10 cellular contexts compared by ENCODE assay signal in the genomic region with DNA sequence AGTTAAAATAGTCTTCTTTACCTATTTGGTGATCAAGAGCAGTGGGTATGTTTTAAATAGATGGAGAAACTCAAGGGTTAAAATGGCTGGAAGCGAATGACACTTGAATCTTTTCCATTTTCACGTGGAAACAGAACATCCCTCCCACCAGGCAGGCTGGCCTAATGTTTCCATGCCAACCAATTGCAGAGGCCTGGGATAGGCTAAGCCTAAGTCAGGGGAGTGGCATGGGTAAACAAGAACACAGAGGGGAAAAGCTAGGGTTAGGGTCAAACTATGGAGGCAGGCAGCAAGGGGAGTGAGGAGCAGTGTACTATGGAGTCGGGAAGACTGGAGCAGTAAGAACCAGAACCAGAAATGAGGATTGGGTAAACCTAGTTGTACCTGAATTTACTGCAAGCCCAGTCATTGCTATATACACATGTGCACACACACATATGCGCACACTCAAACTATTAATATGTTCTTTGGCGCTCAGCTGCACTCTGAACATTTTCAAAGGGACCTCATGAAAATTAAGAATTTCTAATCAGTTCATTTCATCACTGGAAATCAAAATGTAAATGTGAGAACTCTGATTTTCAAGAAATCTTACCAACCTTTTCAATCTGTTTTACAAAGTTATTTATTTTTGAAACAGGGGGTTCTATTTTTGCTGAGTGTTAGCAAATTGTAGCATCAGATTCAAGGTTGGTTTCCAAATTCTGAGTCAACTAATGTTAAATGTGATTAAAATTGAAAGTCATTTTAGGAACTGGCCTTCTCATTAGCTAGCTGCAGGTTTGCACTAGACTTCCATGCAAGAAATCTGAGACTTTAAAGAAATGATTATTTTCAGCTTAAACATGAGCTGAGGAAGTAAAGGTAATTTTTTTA.
DNase-seq lines count a peak whose midpoint lies in the region; ATAC-seq, FAIRE-seq and TF ChIP-seq lines count a peak whose summit lies in the region.
"Had no signal": no experiment of that assay in that cellular context is flagged by ENCODE, and none has a peak within 500 bp of the region (broad histone marks: within the 10 kb centered on the region; RNA-seq: fewer than 3 reads in every experiment).

No MANE protein-coding gene starts in this region.

- no peak for FAIRE-seq in kidney (lab: Jason Lieb, UNC)

- DNase-seq in GM13977 (ENCODE audit: low spot score) (peak; percentile 56), NCI-H774 (lab: John Stamatoyannopoulos, UW) (peak; percentile 6), kidney (no peak), esophagus squamous epithelium (lab: John Stamatoyannopoulos, UW) (no peak), LoVo (ENCODE audit: low spot score) (no peak)
- DNase-seq in central memory CD4-positive, alpha-beta T cell: no peak
- DNase-seq: activated T-cell treated with anti-CD3 and anti-CD28 coated beads, Interleukin-2, amount 50 U/mL, for 72 hours; mesenchymal stem cell had no signal

- peak; percentile 95 for ATAC-seq in GM21360 (IDR thresholded peaks at IDR 0.05; ENCODE audit: unreplicated experiment)
- ATAC-seq in HG03103 (IDR thresholded peaks at IDR 0.05; ENCODE audit: low read depth, unreplicated experiment): peak; percentile 87
- ATAC-seq: activated T-cell treated with anti-CD3 and anti-CD28 coated beads, Interleukin-2, amount 50 U/mL, for 72 hours had no signal

- no peaks in the 10 kb centered on the region for H3K9me3 ChIP-seq in kidney (ENCODE audit: control insufficient read depth in 1 of 2, low read length in 2 of 2)
- no peaks in the 10 kb centered on the region for H3K9me3 ChIP-seq in esophagus squamous epithelium

- H3K4me1 ChIP-seq in kidney (ENCODE audit: control insufficient read depth in 1 of 2, insufficient read depth in 1 of 2, low read depth in 1 of 2, low read length in 2 of 2): no peaks in the 10 kb centered on the region
- peaks cover 0 to 12% (median 0%) of the 10 kb centered on the region in 3 donors for H3K4me1 ChIP-seq in esophagus squamous epithelium

- intact Hi-C loops in kidney (cut with DNase I) (no loop called here), esophagus squamous epithelium (cut with DNase I) (no loop called here)

- H3K36me3 ChIP-seq in kidney (ENCODE audit: control insufficient read depth in 1 of 2, insufficient read depth in 2 of 2, low read length in 2 of 2): no peaks in the 10 kb centered on the region
- no peaks in the 10 kb centered on the region for H3K36me3 ChIP-seq in esophagus squamous epithelium

- H3K27me3 ChIP-seq in esophagus squamous epithelium: no peaks in the 10 kb centered on the region

- WGBS in esophagus squamous epithelium, 2 donors: 71 to 74% methylated on average over 5 of the region's 5 CpGs

- in situ Hi-C loops in GM13977 (cut with MboI; ENCODE audit: low pct_unique_long_range_greater_than_20kb, low sequenced_read_pairs, unreplicated experiment): no loop called here

- H3K4me3 ChIP-seq in kidney (ENCODE audit: low read length in 2 of 2) (no peak overlapping the region), esophagus squamous epithelium (no peak overlapping the region)

- TF ChIP-seq CTCF in GM13977 (IDR thresholded peaks at IDR 0.05; ENCODE audit: extremely low read depth, insufficient read depth, missing control alignments) (no peak), kidney (IDR thresholded peaks at IDR 0.05; ENCODE audit: borderline replicate concordance, extremely low read depth, insufficient read depth) (no peak), esophagus squamous epithelium (IDR thresholded peaks at IDR 0.05) (no peak)

- no peak for TF ChIP-seq POLR2A in esophagus squamous epithelium (IDR thresholded peaks at IDR 0.05)

- no peak overlapping the region for H3K9ac ChIP-seq in kidney (ENCODE audit: low read length in 2 of 2)

- H3K27ac ChIP-seq in kidney (ENCODE audit: low read depth in 2 of 2, low read length in 2 of 2) (no peak overlapping the region), esophagus squamous epithelium (no peak overlapping the region)

Comparison
In these comparisons a context has a peak if more than half of its experiments do, and no peak if none do; other contexts are left out.
1. DNase-seq: peak in GM13977 (single experiment) and NCI-H774 (single experiment); none in kidney (single experiment), esophagus squamous epithelium (single experiment), LoVo (single experiment) and central memory CD4-positive, alpha-beta T cell (single experiment).